8 cellular contexts compared by ENCODE assay signal in the genomic region with DNA sequence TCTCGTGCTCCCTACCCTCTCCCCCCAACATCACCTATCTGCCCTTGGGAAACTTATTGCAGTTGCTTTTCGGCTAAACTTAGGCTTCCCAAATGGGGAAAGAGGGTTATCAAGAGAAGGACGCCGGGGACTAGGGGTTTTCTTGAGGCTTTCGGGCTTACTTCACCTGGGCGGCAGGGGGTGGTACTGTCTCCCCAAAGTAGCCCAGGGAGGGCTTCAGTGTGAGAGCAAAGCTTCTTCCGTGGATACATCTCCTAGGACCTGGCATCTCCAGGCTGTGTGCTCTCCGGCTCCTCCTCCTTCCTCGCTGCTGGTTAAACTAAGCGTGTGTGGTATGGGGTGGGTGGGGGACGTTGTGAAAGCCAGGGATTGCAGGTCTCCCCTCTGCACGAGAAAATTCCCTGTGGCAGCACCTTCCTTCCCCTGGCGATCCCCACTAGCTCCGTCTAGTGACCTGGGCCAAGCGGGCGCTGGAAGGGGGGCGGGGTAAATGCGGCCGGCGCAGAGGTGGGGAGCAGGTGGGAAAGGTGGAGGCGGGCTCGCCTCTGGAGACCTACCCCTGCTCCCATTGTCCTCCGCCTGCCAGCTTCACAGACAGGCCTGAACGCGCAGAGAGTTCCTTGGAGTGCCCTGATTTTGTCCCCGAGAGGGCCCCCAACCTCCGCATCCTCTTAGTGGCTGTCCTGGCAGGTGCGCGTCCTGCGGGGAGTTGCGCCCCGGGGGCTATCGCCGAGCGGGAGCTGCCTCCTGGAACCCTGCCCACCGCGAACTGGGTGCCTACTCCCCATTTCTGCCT. TPM values are rescaled to one million over a fixed set of nuclear protein-coding genes. Genes with fewer than 3 reads are reported as not detected.
DNase-seq lines count a peak whose midpoint lies in the region; ATAC-seq and TF ChIP-seq lines count a peak whose summit lies in the region.

No MANE protein-coding gene starts in this region.

- ATAC-seq in GM18909 (IDR thresholded peaks at IDR 0.05; ENCODE audit: poor library complexity, unreplicated experiment) = peak; percentile 16
- ATAC-seq in activated T-helper 17 cell treated with anti-CD3 and anti-CD28 coated beads, Interleukin-2, amount 50 U/mL, for 72 hours (replicated peaks) = no peak
- no peak for ATAC-seq in GM18868 (IDR thresholded peaks at IDR 0.05; ENCODE audit: unreplicated experiment)

- no peak for TF ChIP-seq EP300 in transverse colon (IDR thresholded peaks at IDR 0.05; ENCODE audit: low read depth)

- peak overlapping the region; percentile 64 to 80 (median 76) for H3K4me3 ChIP-seq in transverse colon

- 0 to 1% methylated on average over 3 to 21 of the region's 37 CpGs for WGBS in transverse colon (ENCODE audit: low coverage in 1 of 2), 2 donors

- peaks cover 33% of the 10 kb centered on the region for H3K36me3 Mint-ChIP-seq in dendritic cell treated with granulocyte-macrophage colony-stimulating factor and Interleukin-4, amounts not matched to agents 40 ng/mL and 50 ng/mL, for 4 days (ENCODE audit: low read depth)
- peaks cover 8% of the 10 kb centered on the region for H3K36me3 Mint-ChIP-seq in mesothelial cell of epicardium
- no peaks in the 10 kb centered on the region for H3K36me3 Mint-ChIP-seq in activated T-helper 17 cell treated with anti-CD3 and anti-CD28 coated beads, Interleukin-2, amount 50 U/mL, for 72 hours (ENCODE audit: low read depth)

- H3K4me3 Mint-ChIP-seq in dendritic cell treated with granulocyte-macrophage colony-stimulating factor and Interleukin-4, amounts not matched to agents 40 ng/mL and 50 ng/mL, for 4 days = peak overlapping the region; percentile 97
- peak overlapping the region; percentile 97 for H3K4me3 Mint-ChIP-seq in mesothelial cell of epicardium
- no peak overlapping the region for H3K4me3 Mint-ChIP-seq in activated T-helper 17 cell treated with anti-CD3 and anti-CD28 coated beads, Interleukin-2, amount 50 U/mL, for 72 hours

- peak overlapping the region; percentile 77 to 91 (median 88) for H3K27ac ChIP-seq in transverse colon

- no peaks in the 10 kb centered on the region for H3K27me3 Mint-ChIP-seq in dendritic cell treated with granulocyte-macrophage colony-stimulating factor and Interleukin-4, amounts not matched to agents 40 ng/mL and 50 ng/mL, for 4 days
- peaks cover 12% of the 10 kb centered on the region for H3K27me3 Mint-ChIP-seq in mesothelial cell of epicardium (ENCODE audit: low read depth)
- H3K27me3 Mint-ChIP-seq in activated T-helper 17 cell treated with anti-CD3 and anti-CD28 coated beads, Interleukin-2, amount 50 U/mL, for 72 hours = peaks cover 24% of the 10 kb centered on the region

- no peaks in the 10 kb centered on the region for H3K9me3 ChIP-seq in transverse colon

- peak overlapping the region; percentile 97 for H3K27ac Mint-ChIP-seq in dendritic cell treated with granulocyte-macrophage colony-stimulating factor and Interleukin-4, amounts not matched to agents 40 ng/mL and 50 ng/mL, for 4 days
- peak overlapping the region; percentile 98 for H3K27ac Mint-ChIP-seq in mesothelial cell of epicardium
- H3K27ac Mint-ChIP-seq in activated T-helper 17 cell treated with anti-CD3 and anti-CD28 coated beads, Interleukin-2, amount 50 U/mL, for 72 hours = no peak overlapping the region

- no peaks in the 10 kb centered on the region for H3K27me3 ChIP-seq in transverse colon

- peaks cover 31% of the 10 kb centered on the region for H3K4me1 Mint-ChIP-seq in dendritic cell treated with granulocyte-macrophage colony-stimulating factor and Interleukin-4, amounts not matched to agents 40 ng/mL and 50 ng/mL, for 4 days (ENCODE audit: low read depth)
- H3K4me1 Mint-ChIP-seq in mesothelial cell of epicardium = peaks cover 33% of the 10 kb centered on the region
- H3K4me1 Mint-ChIP-seq in activated T-helper 17 cell treated with anti-CD3 and anti-CD28 coated beads, Interleukin-2, amount 50 U/mL, for 72 hours = no peaks in the 10 kb centered on the region

- TF ChIP-seq POLR2A in transverse colon (IDR thresholded peaks at IDR 0.05) = no peak

- in situ Hi-C loops in transverse colon (cut with MboI; ENCODE audit: low pct_ligation_motif_present in 1 of 4, low pct_unique_long_range_greater_than_20kb in 1 of 4, low sequenced_read_pairs in 3 of 4) = loop anchor here in 3 of 4 donors (10.0 to 25.0 kb wide), 2 partner anchors 945 to 957 kb away; no protein-coding TSS in a partner anchor

- no peaks in the 10 kb centered on the region for H3K36me3 ChIP-seq in transverse colon

- peaks cover 0 to 29% (median 15%) of the 10 kb centered on the region in 4 donors for H3K4me1 ChIP-seq in transverse colon

- peak; percentile 42 to 65 for DNase-seq in Kasumi-1 (lab: John Stamatoyannopoulos, UW)
- DNase-seq in mesothelial cell of epicardium (ENCODE audit: low spot score in 2 of 2, unreplicated experiment in 2 of 2) = peak; percentile 26 to 51
- peak; percentile 43 for DNase-seq in transverse colon
- no peak for DNase-seq in stimulated activated CD4-positive, alpha-beta T cell treated with anti-CD3 and anti-CD28 coated beads, Interleukin-4, amount 100 ng/mL, for 1 hour

- TF ChIP-seq CTCF in mesothelial cell of epicardium (IDR thresholded peaks at IDR 0.05; ENCODE audit: unreplicated experiment) = no peak
- no peak for TF ChIP-seq CTCF in transverse colon (IDR thresholded peaks at IDR 0.05)

- H3K9me3 Mint-ChIP-seq in dendritic cell treated with granulocyte-macrophage colony-stimulating factor and Interleukin-4, amounts not matched to agents 40 ng/mL and 50 ng/mL, for 4 days = no peaks in the 10 kb centered on the region
- peaks cover 4% of the 10 kb centered on the region for H3K9me3 Mint-ChIP-seq in mesothelial cell of epicardium
- no peaks in the 10 kb centered on the region for H3K9me3 Mint-ChIP-seq in activated T-helper 17 cell treated with anti-CD3 and anti-CD28 coated beads, Interleukin-2, amount 50 U/mL, for 72 hours

- intact Hi-C loops in dendritic cell treated with granulocyte-macrophage colony-stimulating factor and Interleukin-4, amounts not matched to agents 40 ng/mL and 50 ng/mL, for 4 days (cut with micrococcal nuclease) = loop anchor here (1.0 to 10.0 kb wide), 5 partner anchors 8 to 957 kb away; no protein-coding TSS in a partner anchor
- intact Hi-C loops in transverse colon (cut with DNase I; ENCODE audit: low total_unique reads) = no loop called here

RNA-seq across cellular contexts. Expression of a gene that starts 1.2 kb away (rescaled TPM):
- total RNA-seq in mesothelial cell of epicardium (60.0 to 62.7 TPM (median 62.3 TPM) in 3 replicates), transverse colon (10 to 100 TPM; 12.0 to 32.2 (median 20.3) TPM)
- not detected for total RNA-seq in activated T-helper 17 cell treated with anti-CD3 and anti-CD28 coated beads, Interleukin-2, amount 50 U/mL, for 72 hours

Comparison
In these comparisons a context has a peak if more than half of its experiments do, and no peak if none do; other contexts are left out.
1. RNA of a gene that starts 1.2 kb away (total RNA-seq): 60.0 to 62.7 TPM in mesothelial cell of epicardium and 12.0 to 32.2 TPM in transverse colon; not detected in activated T-helper 17 cell treated with anti-CD3 and anti-CD28 coated beads, Interleukin-2, amount 50 U/mL, for 72 hours; every median in the first group is over 10 times any median in the second.